Comparison of ENCODE assay signal across 25 cellular contexts in genomic region chr1:39381839-39382238, GRCh38.
DNase-seq lines count a peak whose midpoint lies in the region; ATAC-seq, FAIRE-seq and TF ChIP-seq lines count a peak whose summit lies in the region.
"Had no signal": no experiment of that assay in that cellular context is flagged by ENCODE, and none has a peak within 500 bp of the region (broad histone marks: within the 10 kb centered on the region; RNA-seq: fewer than 3 reads in every experiment).

No MANE protein-coding gene starts in this region.

- H2AFZ ChIP-seq in HepG2 (ENCODE audit: low read length) = no peak overlapping the region

- intact Hi-C loops in right lobe of liver (cut with DNase I) = loop anchor here in 1 of 2 donors (10.0 kb wide), 1 partner anchor 277 kb away; no protein-coding TSS in a partner anchor
- intact Hi-C loops in HepG2 (cut with micrococcal nuclease; ENCODE audit: unreplicated experiment) = no loop called here

- TF ChIP-seq EP300 in HepG2 (IDR thresholded peaks at IDR 0.05; ENCODE audit: low read depth in 2 of 2, low read length in 2 of 2) (no peak), HepG2 (CRISPR knock-in tag; IDR thresholded peaks at IDR 0.05; ENCODE audit: borderline replicate concordance) (no peak)

- TF ChIP-seq RAD21 in HepG2 (CRISPR knock-in tag; IDR thresholded peaks at IDR 0.05) = no peak

- H3K27ac ChIP-seq in right lobe of liver (no peak overlapping the region), HepG2 (ENCODE audit: extremely low read length, insufficient read depth, low read length) (no peak overlapping the region)
- H3K27ac ChIP-seq: cardiac muscle cell, upper lobe of right lung, WERI-Rb-1 had no signal

- H3K27me3 ChIP-seq in right lobe of liver (no peaks in the 10 kb centered on the region), HepG2 (ENCODE audit: control insufficient read depth in 1 of 2, insufficient read depth in 2 of 2, low read length in 2 of 2) (no peaks in the 10 kb centered on the region)
- H3K27me3 ChIP-seq: cardiac muscle cell, upper lobe of right lung had no signal

- no peaks in the 10 kb centered on the region for H4K20me1 ChIP-seq in HepG2 (ENCODE audit: insufficient read depth, low read length)

- 66% methylated on average over 4 of the region's 5 CpGs for WGBS in right lobe of liver (ENCODE audit: insufficient coverage, low coverage, low lambda C conversion rate, missing lambda C conversion rate)
- 85% methylated on average over 5 of the region's 5 CpGs for WGBS in HepG2 (ENCODE audit: low lambda C conversion rate)

- no peak overlapping the region for H3K4me3 ChIP-seq in right lobe of liver
- H3K4me3 ChIP-seq in HepG2 (replicated peaks in 1 of 3; ENCODE audit: insufficient read depth in 1 of 3, low read depth in 2 of 3, low read length in 3 of 3) = no peak overlapping the region
- H3K4me3 ChIP-seq in fibroblast of the aortic adventitia (ENCODE audit: low read depth, low read length) = no peak overlapping the region
- H3K4me3 ChIP-seq: cardiac muscle cell, K562, upper lobe of right lung had no signal

- ATAC-seq in right lobe of liver (peak in 3 of 4 donors; percentile 7 to 49 (median 17)), HepG2 (no peak), HG02938 (IDR thresholded peaks at IDR 0.05; ENCODE audit: unreplicated experiment) (no peak)
- ATAC-seq: K562, left lobe of liver, upper lobe of right lung had no signal

- peaks cover 37% of the 10 kb centered on the region for H3K36me3 Mint-ChIP-seq in mesothelial cell of epicardium

- TF ChIP-seq CTCF in right lobe of liver (IDR thresholded peaks at IDR 0.05) (no peak), HepG2 (CRISPR knock-in tag; IDR thresholded peaks at IDR 0.05) (no peak), fibroblast of the aortic adventitia (IDR thresholded peaks at IDR 0.05; ENCODE audit: insufficient read depth, low read length) (no peak), mesothelial cell of epicardium (IDR thresholded peaks at IDR 0.05; ENCODE audit: unreplicated experiment) (no peak)

- no peaks in the 10 kb centered on the region for H3K9me3 ChIP-seq in right lobe of liver
- H3K9me3 ChIP-seq in HepG2 (ENCODE audit: low read length) = no peaks in the 10 kb centered on the region
- H3K9me3 ChIP-seq: upper lobe of right lung had no signal

- no peaks in the 10 kb centered on the region for H3K9me3 Mint-ChIP-seq in mesothelial cell of epicardium
- H3K9me3 Mint-ChIP-seq: CD8-positive, alpha-beta memory T cell; stimulated activated naive CD8-positive, alpha-beta T cell treated with anti-CD3 and anti-CD28 coated beads, Interleukin-15, Interleukin-2, amounts not matched to agents 100 ng/mL and 50 ng/mL, for 24 hours had no signal

- no peak overlapping the region for H3K4me2 ChIP-seq in HepG2 (ENCODE audit: low read depth, low read length)

- POLR2A ChIA-PET in HepG2 (lab: Yijun Ruan, JAX) = no interaction called here

- no TSS peak for BruUV-seq in HepG2 (replicated peaks; lab: Mats Ljungman, UMichigan)

- H3K4me1 ChIP-seq in right lobe of liver = peaks cover 0 to 11% (median 2%) of the 10 kb centered on the region in 4 donors
- peaks cover 14% of the 10 kb centered on the region for H3K4me1 ChIP-seq in HepG2 (ENCODE audit: insufficient read depth, low read length)
- H3K4me1 ChIP-seq: upper lobe of right lung had no signal

- no peak for FAIRE-seq in HepG2 (lab: Jason Lieb, UNC)
- FAIRE-seq: A204.1, K562 had no signal

- CTCF ChIA-PET in HepG2 (lab: Yijun Ruan, JAX; ENCODE audit: low intra/inter-chr PET ratio, low total read pairs) = no interaction called here

- no peak overlapping the region for H3K9ac ChIP-seq in HepG2 (ENCODE audit: insufficient read depth, low read depth, low read length)

- in situ Hi-C loops in HepG2 (cut with HindIII; ENCODE audit: extremely low pct_ligation_motif_present, low pct_unique_long_range_greater_than_20kb) = no loop called here

- no peak for TF ChIP-seq POLR2A in right lobe of liver (IDR thresholded peaks at IDR 0.05)
- TF ChIP-seq POLR2A in HepG2 (IDR thresholded peaks at IDR 0.05; ENCODE audit: insufficient read depth in 1 of 2, low read depth in 2 of 2, low read length in 2 of 2) = no peak

- H3K4me3 Mint-ChIP-seq in mesothelial cell of epicardium = no peak overlapping the region
- H3K4me3 Mint-ChIP-seq: stimulated activated naive CD8-positive, alpha-beta T cell treated with anti-CD3 and anti-CD28 coated beads, Interleukin-15, Interleukin-2, amounts not matched to agents 100 ng/mL and 50 ng/mL, for 24 hours had no signal

- H3K79me2 ChIP-seq in HepG2 (ENCODE audit: insufficient read depth, low read length) = no peaks in the 10 kb centered on the region

- H3K4me1 Mint-ChIP-seq in mesothelial cell of epicardium = peaks cover 5% of the 10 kb centered on the region

- H3K36me3 ChIP-seq in right lobe of liver (peaks cover 0 to 34% (median 24%) of the 10 kb centered on the region in 4 donors), HepG2 (replicated peaks in 1 of 2; ENCODE audit: control insufficient read depth in 1 of 2, insufficient read depth in 2 of 2, low read length in 2 of 2) (peaks cover 21 to 43% of the 10 kb centered on the region in 2 experiments)

- DNase-seq in right lobe of liver (no peak), HepG2 (ENCODE audit: low spot score) (no peak), fibroblast of the aortic adventitia (ENCODE audit: low read depth) (peak; percentile 23), mesothelial cell of epicardium (ENCODE audit: low spot score in 2 of 2, unreplicated experiment in 2 of 2) (no peak), SW480 (ENCODE audit: low spot score) (no peak), NCI-H526 treated with DMSO at 0.1 percent for 48 hours (lab: John Stamatoyannopoulos, UW) (no peak)
- DNase-seq in activated CD8-positive, alpha-beta memory T cell treated with anti-CD3 and anti-CD28 coated beads for 24 hours = no peak
- DNase-seq: activated CD8-positive, alpha-beta memory T cell treated with anti-CD3 and anti-CD28 coated beads, Interleukin-2, amount 50 U/mL, for 4 hours; activated effector memory CD4-positive, alpha-beta T cell treated with Interleukin-2 at 50 U/mL for 16 hours; CD8-positive, alpha-beta memory T cell; DMS53; GF-D8; HCEC 1CT; NCI-H146; NCI-H526; stimulated activated CD4-positive, alpha-beta T cell treated with anti-CD3 and anti-CD28 coated beads, Interleukin-12 subunit alpha, Interleukin-12 subunit beta, amount 100 ng/mL, for 4 hours; stimulated activated CD4-positive, alpha-beta T cell treated with anti-CD3 and anti-CD28 coated beads, Interleukin-4, amount 100 ng/mL, for 4 hours; upper lobe of right lung; WERI-Rb-1 had no signal

- peak overlapping the region; percentile 25 for H3K27ac Mint-ChIP-seq in mesothelial cell of epicardium
- H3K27ac Mint-ChIP-seq: CD8-positive, alpha-beta memory T cell; stimulated activated naive CD8-positive, alpha-beta T cell treated with anti-CD3 and anti-CD28 coated beads, Interleukin-15, Interleukin-2, amounts not matched to agents 100 ng/mL and 50 ng/mL, for 24 hours had no signal

- no peaks in the 10 kb centered on the region for H3K27me3 Mint-ChIP-seq in mesothelial cell of epicardium (ENCODE audit: low read depth)
- H3K27me3 Mint-ChIP-seq: CD8-positive, alpha-beta memory T cell; stimulated activated naive CD8-positive, alpha-beta T cell treated with anti-CD3 and anti-CD28 coated beads, Interleukin-15, Interleukin-2, amounts not matched to agents 100 ng/mL and 50 ng/mL, for 24 hours had no signal

TF ChIP-seq in HepG2, 621 proteins besides CTCF, POLR2A, EP300 and RAD21:
- TF ChIP-seq CREB3 (CRISPR knock-in tag; IDR thresholded peaks at IDR 0.05) (no peak), FOXK1 (CRISPR knock-in tag; IDR thresholded peaks at IDR 0.05; ENCODE audit: borderline replicate concordance, low read depth) (no peak), NFE2L2 (IDR thresholded peaks at IDR 0.05; ENCODE audit: low read length) (no peak), SP5 (CRISPR knock-in tag; IDR thresholded peaks at IDR 0.05; ENCODE audit: borderline replicate concordance, low read depth) (no peak), ZNF343 (CRISPR knock-in tag; IDR thresholded peaks at IDR 0.05) (no peak), CC2D1A (CRISPR knock-in tag; IDR thresholded peaks at IDR 0.05) (no peak), ZNF660 (CRISPR knock-in tag; IDR thresholded peaks at IDR 0.05; ENCODE audit: borderline replicate concordance, low read depth) (no peak), PTBP1 (IDR thresholded peaks at IDR 0.05; ENCODE audit: low read depth, low read length, poor library complexity, severe bottlenecking) (no peak), MXI1 (IDR thresholded peaks at IDR 0.05; ENCODE audit: borderline replicate concordance, low read depth, low read length) (no peak)

Comparison
In these comparisons a context has a peak if more than half of its experiments do, and no peak if none do; other contexts are left out.
1. ATAC-seq: peak in right lobe of liver (3 of 4); none in HepG2 (single experiment) and HG02938 (single experiment).